Comparison of ENCODE assay signal across 1 cellular context in the genomic region with DNA sequence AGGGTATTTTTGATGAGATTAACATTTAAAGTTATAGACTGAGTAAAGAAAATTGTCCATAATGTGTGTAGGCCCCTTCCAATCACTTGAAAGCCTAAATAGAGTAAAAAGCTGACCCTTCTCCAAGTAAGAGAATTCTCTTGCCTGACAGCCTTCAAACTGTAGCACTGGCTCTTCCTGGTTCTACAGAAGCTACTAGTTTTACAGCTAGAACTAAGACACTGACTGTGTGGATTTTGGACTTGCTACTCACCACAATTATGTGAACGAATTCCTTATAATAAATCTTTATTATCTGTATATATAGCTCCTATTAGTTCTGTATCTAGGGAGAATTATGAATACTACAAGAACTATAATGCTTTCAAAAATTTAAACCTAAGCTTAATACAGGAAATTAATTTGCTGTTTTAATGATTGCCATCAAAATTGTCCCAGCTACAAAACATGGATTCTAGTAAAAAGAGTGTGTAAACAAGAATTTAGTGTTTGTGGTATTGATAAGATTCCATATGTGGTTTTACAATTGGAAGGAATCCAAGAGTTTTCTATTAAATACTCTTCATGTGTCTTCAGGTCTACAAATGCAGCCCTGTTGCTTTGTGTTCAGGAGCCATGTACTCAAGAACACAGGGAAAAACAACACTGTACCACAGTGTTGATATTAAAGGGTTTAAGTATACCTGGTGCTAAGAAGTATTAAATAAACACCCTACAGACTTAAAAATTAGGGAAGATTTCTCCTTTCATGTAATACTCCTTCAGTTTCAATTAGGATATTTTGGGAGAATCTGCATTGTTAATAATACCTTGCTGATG.
TF ChIP-seq lines count a peak whose summit lies in the region.

No MANE protein-coding gene starts in this region.

TF ChIP-seq in HepG2, 621 proteins besides CTCF, POLR2A, EP300 and RAD21 (continued from another document):
- TF ChIP-seq TSC22D2 (CRISPR knock-in tag; IDR thresholded peaks at IDR 0.05; ENCODE audit: borderline replicate concordance), result no peak
- no peak for TF ChIP-seq TGIF2 (CRISPR knock-in tag; IDR thresholded peaks at IDR 0.05)
- no peak for TF ChIP-seq ZNF224 (CRISPR knock-in tag; IDR thresholded peaks at IDR 0.05)
- TF ChIP-seq, protein P1, sequence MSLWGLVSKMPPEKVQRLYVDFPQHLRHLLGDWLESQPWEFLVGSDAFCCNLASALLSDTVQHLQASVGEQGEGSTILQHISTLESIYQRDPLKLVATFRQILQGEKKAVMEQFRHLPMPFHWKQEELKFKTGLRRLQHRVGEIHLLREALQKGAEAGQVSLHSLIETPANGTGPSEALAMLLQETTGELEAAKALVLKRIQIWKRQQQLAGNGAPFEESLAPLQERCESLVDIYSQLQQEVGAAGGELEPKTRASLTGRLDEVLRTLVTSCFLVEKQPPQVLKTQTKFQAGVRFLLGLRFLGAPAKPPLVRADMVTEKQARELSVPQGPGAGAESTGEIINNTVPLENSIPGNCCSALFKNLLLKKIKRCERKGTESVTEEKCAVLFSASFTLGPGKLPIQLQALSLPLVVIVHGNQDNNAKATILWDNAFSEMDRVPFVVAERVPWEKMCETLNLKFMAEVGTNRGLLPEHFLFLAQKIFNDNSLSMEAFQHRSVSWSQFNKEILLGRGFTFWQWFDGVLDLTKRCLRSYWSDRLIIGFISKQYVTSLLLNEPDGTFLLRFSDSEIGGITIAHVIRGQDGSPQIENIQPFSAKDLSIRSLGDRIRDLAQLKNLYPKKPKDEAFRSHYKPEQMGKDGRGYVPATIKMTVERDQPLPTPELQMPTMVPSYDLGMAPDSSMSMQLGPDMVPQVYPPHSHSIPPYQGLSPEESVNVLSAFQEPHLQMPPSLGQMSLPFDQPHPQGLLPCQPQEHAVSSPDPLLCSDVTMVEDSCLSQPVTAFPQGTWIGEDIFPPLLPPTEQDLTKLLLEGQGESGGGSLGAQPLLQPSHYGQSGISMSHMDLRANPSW (CRISPR knock-in tag; IDR thresholded peaks at IDR 0.05; ENCODE audit: borderline replicate concordance), result no peak
- TF ChIP-seq ZSCAN30 (CRISPR knock-in tag; IDR thresholded peaks at IDR 0.05), result no peak
- TF ChIP-seq, protein P2, sequence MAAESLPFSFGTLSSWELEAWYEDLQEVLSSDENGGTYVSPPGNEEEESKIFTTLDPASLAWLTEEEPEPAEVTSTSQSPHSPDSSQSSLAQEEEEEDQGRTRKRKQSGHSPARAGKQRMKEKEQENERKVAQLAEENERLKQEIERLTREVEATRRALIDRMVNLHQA (CRISPR knock-in tag; IDR thresholded peaks at IDR 0.05), result no peak
- TF ChIP-seq, protein P3, sequence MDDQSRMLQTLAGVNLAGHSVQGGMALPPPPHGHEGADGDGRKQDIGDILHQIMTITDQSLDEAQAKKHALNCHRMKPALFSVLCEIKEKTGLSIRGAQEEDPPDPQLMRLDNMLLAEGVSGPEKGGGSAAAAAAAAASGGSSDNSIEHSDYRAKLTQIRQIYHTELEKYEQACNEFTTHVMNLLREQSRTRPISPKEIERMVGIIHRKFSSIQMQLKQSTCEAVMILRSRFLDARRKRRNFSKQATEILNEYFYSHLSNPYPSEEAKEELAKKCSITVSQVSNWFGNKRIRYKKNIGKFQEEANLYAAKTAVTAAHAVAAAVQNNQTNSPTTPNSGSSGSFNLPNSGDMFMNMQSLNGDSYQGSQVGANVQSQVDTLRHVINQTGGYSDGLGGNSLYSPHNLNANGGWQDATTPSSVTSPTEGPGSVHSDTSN (CRISPR knock-in tag; IDR thresholded peaks at IDR 0.05; ENCODE audit: borderline replicate concordance), result no peak
- no peak for TF ChIP-seq FOXJ3 (CRISPR knock-in tag; IDR thresholded peaks at IDR 0.05; ENCODE audit: borderline replicate concordance)
- no peak for TF ChIP-seq NCOA5 (CRISPR knock-in tag; IDR thresholded peaks at IDR 0.05)
- no peak for TF ChIP-seq JDP2 (CRISPR knock-in tag; IDR thresholded peaks at IDR 0.05; ENCODE audit: borderline replicate concordance)
